In the genomic region with DNA sequence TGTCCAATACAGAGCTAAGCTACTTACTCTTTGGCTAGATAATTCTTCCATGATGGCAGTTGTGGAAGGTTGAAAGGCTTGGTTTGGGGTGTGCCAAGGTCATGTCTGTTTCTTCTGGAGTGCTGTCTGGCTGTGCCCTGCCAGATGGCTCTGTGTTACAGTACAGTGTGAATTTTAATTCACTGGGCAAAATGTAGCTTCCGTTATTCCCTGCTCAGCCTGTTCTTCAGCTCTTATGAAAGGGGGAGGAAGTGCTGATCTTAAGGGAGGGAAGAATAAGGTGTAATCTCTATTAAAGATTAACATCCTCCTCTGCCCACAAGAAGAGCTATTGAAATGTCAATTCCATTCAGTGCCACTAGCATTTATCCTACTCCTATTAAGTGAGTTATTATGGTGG, we compare ENCODE assay signal across 20 cellular contexts. TPM values are rescaled to one million over a fixed set of nuclear protein-coding genes. Genes with fewer than 3 reads are reported as not detected.
A peak's percentile ranks its signal among the peaks of the same experiment; 100 is the strongest.
DNase-seq lines count a peak whose midpoint lies in the region; ATAC-seq and TF ChIP-seq lines count a peak whose summit lies in the region.
"Had no signal": no experiment of that assay in that cellular context is flagged by ENCODE, and none has a peak within 500 bp of the region (broad histone marks: within the 10 kb centered on the region; RNA-seq: fewer than 3 reads in every experiment).

No MANE protein-coding gene starts in this region.

- H3K36me3 ChIP-seq in heart right ventricle = peaks cover 0 to 99% (median 30%) of the 10 kb centered on the region in 9 donors

- H3K27me3 ChIP-seq in heart right ventricle (no peaks in the 10 kb centered on the region), right cardiac atrium (ENCODE audit: control insufficient read depth, insufficient read depth) (no peaks in the 10 kb centered on the region)
- H3K27me3 ChIP-seq: esophagus muscularis mucosa, gastroesophageal sphincter, left lung, neutrophil, right atrium auricular region had no signal

- H3K27ac ChIP-seq in heart right ventricle (no peak overlapping the region), right cardiac atrium (ENCODE audit: low read length) (no peak overlapping the region)
- H3K27ac ChIP-seq: esophagus muscularis mucosa, gastroesophageal sphincter, left lung, neutrophil, right atrium auricular region, thoracic aorta had no signal

- no peak for TF ChIP-seq CTCF in heart right ventricle (IDR thresholded peaks at IDR 0.05)

- H3K4me1 ChIP-seq in heart right ventricle = peaks cover 0 to 8% (median 0%) of the 10 kb centered on the region in 9 donors
- H3K4me1 ChIP-seq in right cardiac atrium (ENCODE audit: control insufficient read depth, insufficient read depth, low read length) = no peaks in the 10 kb centered on the region
- H3K4me1 ChIP-seq: gastroesophageal sphincter, left lung had no signal

- H3K9me3 ChIP-seq in heart right ventricle = no peaks in the 10 kb centered on the region
- H3K9me3 ChIP-seq in right cardiac atrium (ENCODE audit: control insufficient read depth, low read length) = no peaks in the 10 kb centered on the region
- H3K9me3 ChIP-seq: esophagus muscularis mucosa, gastroesophageal sphincter, left lung, neutrophil, right atrium auricular region, thoracic aorta had no signal

- intact Hi-C loops in heart right ventricle (cut with DNase I) = loop anchor here in 2 of 10 donors (10.0 kb wide), 2 partner anchors 321 to 331 kb away; partner anchors contain the start of gene LRRC4 (in 1 of the 2)
- intact Hi-C loops in right cardiac atrium (cut with DNase I) = loop anchor here in 1 of 4 donors (10.0 kb wide), 1 partner anchor 431 kb away; no protein-coding TSS in a partner anchor

- ATAC-seq in heart right ventricle (peak in 5 of 8 donors; percentile 50 to 77 (median 55)), right cardiac atrium (no peak)
- ATAC-seq: CD8-positive, alpha-beta T cell; gastroesophageal sphincter; left lung; T-cell had no signal

- no peak overlapping the region for H3K4me3 ChIP-seq in heart right ventricle
- H3K4me3 ChIP-seq in right cardiac atrium (ENCODE audit: low read length) = no peak overlapping the region
- H3K4me3 ChIP-seq: esophagus muscularis mucosa, gastroesophageal sphincter, left lung, right atrium auricular region, thoracic aorta had no signal

- 58 to 69% methylated on average over 1 of the region's 1 CpG for WGBS in heart right ventricle, 2 donors
- 67% methylated on average over 1 of the region's 1 CpG for WGBS in right cardiac atrium

- DNase-seq in heart right ventricle (no peak), right cardiac atrium (no peak), NCI-H69 (lab: John Stamatoyannopoulos, UW) (peak; percentile 18), glomerular visceral epithelial cell (ENCODE audit: extremely low spot score) (peak; percentile 53), T-helper 2 cell (no peak), NCI-H1092 treated with DMSO at 0.1 percent for 48 hours (lab: John Stamatoyannopoulos, UW) (no peak)
- no peak for DNase-seq in activated effector memory CD4-positive, alpha-beta T cell treated with Interleukin-2 at 50 U/mL for 16 hours
- DNase-seq: activated CD4-positive, alpha-beta memory T cell treated with anti-CD3 and anti-CD28 coated beads, Interleukin-2, amount 10 ng/mL, durations not matched to agents 7 days and 5 days; activated T-cell treated with anti-CD3 and anti-CD28 coated beads, Interleukin-2, amount 50 U/mL, for 48 hours; CD8-positive, alpha-beta T cell; left lung; MM.1S; NCI-H146; NK-92 treated with Interleukin-12 subunit alpha and Interleukin-12 subunit beta, amount 100 ng/mL, for 24 hours; T-cell had no signal

RNA-seq across cellular contexts. Expression of gene SND1, which starts 52.2 kb away (rescaled TPM):
- 100 to 1,000 TPM in 1 of 10 donors, 10 to 100 TPM in 9; 66.8 to 104 (median 80.8) TPM for total RNA-seq in heart right ventricle
- 100 to 1,000 TPM in 1 of 2 donors, 10 to 100 TPM in 1; 39.9 to 107 TPM for polyA plus RNA-seq in heart right ventricle
- total RNA-seq in right cardiac atrium = 100 to 1,000 TPM in 2 of 4 donors, 10 to 100 TPM in 2; 87.5 to 107 (median 96.9) TPM
- 50.0 TPM for polyA plus RNA-seq in right cardiac atrium

Comparison
In these comparisons a context has a peak if more than half of its experiments do, and no peak if none do; other contexts are left out.
1. ATAC-seq: peak in heart right ventricle (5 of 8); none in right cardiac atrium (0 of 2).
2. DNase-seq: peak in NCI-H69 (single experiment) and glomerular visceral epithelial cell (single experiment); none in heart right ventricle (0 of 2), right cardiac atrium (0 of 3), activated effector memory CD4-positive, alpha-beta T cell treated with Interleukin-2 at 50 U/mL for 16 hours (single experiment), T-helper 2 cell (0 of 5) and NCI-H1092 treated with DMSO at 0.1 percent for 48 hours (single experiment).